Comparison of ENCODE assay signal across 9 cellular contexts in genomic region chr10:30529373-30529998, GRCh38.
DNase-seq lines count a peak whose midpoint lies in the region; ATAC-seq and TF ChIP-seq lines count a peak whose summit lies in the region.
"Had no signal": no experiment of that assay in that cellular context is flagged by ENCODE, and none has a peak within 500 bp of the region (broad histone marks: within the 10 kb centered on the region; RNA-seq: fewer than 3 reads in every experiment).

No MANE protein-coding gene starts in this region.

- intact Hi-C loops in tibial artery (cut with DNase I; ENCODE audit: low total_unique reads) = no loop called here

- H4K20me1 ChIP-seq in GM23248 (ENCODE audit: insufficient read depth) = no peaks in the 10 kb centered on the region

- in situ Hi-C loops in GM23248 (cut with MboI) = no loop called here

- no peaks in the 10 kb centered on the region for H3K9me2 ChIP-seq in GM23248 (ENCODE audit: insufficient read depth)

- H3K9me3 Mint-ChIP-seq in activated naive CD8-positive, alpha-beta T cell treated with anti-CD3 and anti-CD28 coated beads, Interleukin-2, amount 50 U/mL, for 24 hours = no peaks in the 10 kb centered on the region

- H3K4me3 ChIP-seq in neutrophil (ENCODE audit: low read depth in 1 of 2, low read length in 1 of 2) (peak overlapping the region; percentile 50 to 59), tibial artery (no peak overlapping the region), GM23248 (no peak overlapping the region)
- H3K4me3 ChIP-seq: SJSA1 had no signal

- H3K9ac ChIP-seq in GM23248 = no peak overlapping the region

- peak overlapping the region; percentile 78 for H3K4me3 Mint-ChIP-seq in activated naive CD8-positive, alpha-beta T cell treated with anti-CD3 and anti-CD28 coated beads, Interleukin-2, amount 50 U/mL, for 24 hours

- no peaks in the 10 kb centered on the region for H3F3A ChIP-seq in GM23248 (ENCODE audit: insufficient read depth)

- peak; percentile 66 for ATAC-seq in GM18870 (IDR thresholded peaks at IDR 0.05; ENCODE audit: unreplicated experiment)
- ATAC-seq in HG03066 (IDR thresholded peaks at IDR 0.05; ENCODE audit: low read depth, unreplicated experiment) = peak; percentile 59
- ATAC-seq in activated naive CD8-positive, alpha-beta T cell treated with anti-CD3 and anti-CD28 coated beads, Interleukin-2, amount 50 U/mL, for 24 hours = peak; percentile 92

- H3K36me3 Mint-ChIP-seq in activated naive CD8-positive, alpha-beta T cell treated with anti-CD3 and anti-CD28 coated beads, Interleukin-2, amount 50 U/mL, for 24 hours (ENCODE audit: low read depth) = no peaks in the 10 kb centered on the region

- H3K27me3 ChIP-seq in neutrophil (no peaks in the 10 kb centered on the region), tibial artery (no peaks in the 10 kb centered on the region), GM23248 (replicated peaks; ENCODE audit: insufficient read depth) (no peaks in the 10 kb centered on the region)
- H3K27me3 ChIP-seq: SJSA1 had no signal

- peak overlapping the region; percentile 89 for H3K27ac Mint-ChIP-seq in activated naive CD8-positive, alpha-beta T cell treated with anti-CD3 and anti-CD28 coated beads, Interleukin-2, amount 50 U/mL, for 24 hours

- H3K79me2 ChIP-seq in GM23248 (ENCODE audit: insufficient read depth) = no peaks in the 10 kb centered on the region

- peak overlapping the region; percentile 95 for H3K27ac ChIP-seq in neutrophil
- no peak overlapping the region for H3K27ac ChIP-seq in tibial artery
- no peak overlapping the region for H3K27ac ChIP-seq in GM23248
- H3K27ac ChIP-seq: SJSA1 had no signal

- TF ChIP-seq CTCF in neutrophil (IDR thresholded peaks at IDR 0.05) (peak; percentile 76), tibial artery (IDR thresholded peaks at IDR 0.05) (no peak)

- WGBS in GM23248 (ENCODE audit: low coverage in 1 of 2, low lambda C conversion rate in 2 of 2, missing lambda C conversion rate in 2 of 2), 2 experiments = 89 to 91% methylated on average over 28 of the region's 28 CpGs

- no peak overlapping the region for H3K4me2 ChIP-seq in GM23248 (ENCODE audit: unreplicated experiment)

- peaks cover 73% of the 10 kb centered on the region for H3K4me1 Mint-ChIP-seq in activated naive CD8-positive, alpha-beta T cell treated with anti-CD3 and anti-CD28 coated beads, Interleukin-2, amount 50 U/mL, for 24 hours

- H3K9me3 ChIP-seq in neutrophil = no peaks in the 10 kb centered on the region
- no peaks in the 10 kb centered on the region for H3K9me3 ChIP-seq in tibial artery
- no peaks in the 10 kb centered on the region for H3K9me3 ChIP-seq in GM23248 (ENCODE audit: low read depth)
- H3K9me3 ChIP-seq: SJSA1 had no signal

- peak; percentile 34 to 96 (median 64) for DNase-seq in T-helper 2 cell
- DNase-seq in activated naive CD8-positive, alpha-beta T cell treated with anti-CD3 and anti-CD28 coated beads, Interleukin-2, amount 50 U/mL, for 24 hours = peak; percentile 82
- DNase-seq in tibial artery = peak; percentile 76 to 82
- no peak for DNase-seq in inferior parietal cortex (ENCODE audit: extremely low spot score)
- DNase-seq in GM23248 = no peak

- no peak overlapping the region for H2AFZ ChIP-seq in GM23248

- peaks cover 45 to 50% of the 10 kb centered on the region in 2 experiments for H3K4me1 ChIP-seq in neutrophil (ENCODE audit: control insufficient read depth in 1 of 2, insufficient read depth in 1 of 2, low read depth in 1 of 2, low read length in 1 of 2)
- H3K4me1 ChIP-seq in tibial artery = no peaks in the 10 kb centered on the region
- H3K4me1 ChIP-seq in GM23248 (ENCODE audit: insufficient read depth) = peaks cover 13% of the 10 kb centered on the region
- H3K4me1 ChIP-seq: SJSA1 had no signal

- H3K36me3 ChIP-seq in neutrophil (no peaks in the 10 kb centered on the region), tibial artery (no peaks in the 10 kb centered on the region), GM23248 (ENCODE audit: low read depth) (no peaks in the 10 kb centered on the region)
- H3K36me3 ChIP-seq: SJSA1 had no signal

- H3K27me3 Mint-ChIP-seq in activated naive CD8-positive, alpha-beta T cell treated with anti-CD3 and anti-CD28 coated beads, Interleukin-2, amount 50 U/mL, for 24 hours = no peaks in the 10 kb centered on the region

Comparison
In these comparisons a context has a peak if more than half of its experiments do, and no peak if none do; other contexts are left out.
1. DNase-seq: peak in T-helper 2 cell (5 of 5), activated naive CD8-positive, alpha-beta T cell treated with anti-CD3 and anti-CD28 coated beads, Interleukin-2, amount 50 U/mL, for 24 hours (single experiment) and tibial artery (2 of 2); none in inferior parietal cortex (single experiment) and GM23248 (single experiment).
2. H3K4me3 ChIP-seq: peak in neutrophil (2 of 2); none in tibial artery (0 of 2) and GM23248 (single experiment).
3. Peak in every context shown above with its lines, with median percentiles within 50 percentile points of each other: ATAC-seq.